In genomic region chr2:201049455-201049854, GRCh38 we compare ENCODE assay signal across 23 cellular contexts.
"Had no signal": no experiment of that assay in that cellular context is flagged by ENCODE, and none has a peak within 500 bp of the region (broad histone marks: within the 10 kb centered on the region; RNA-seq: fewer than 3 reads in every experiment).

No MANE protein-coding gene starts in this region.

- H3K4me1 ChIP-seq: tibial nerve, upper lobe of right lung, vagina had no signal

- H3K36me3 ChIP-seq: gastrocnemius medialis, ovary, thoracic aorta, vagina had no signal

- DNase-seq: cortex of kidney; gastrocnemius medialis; head of caudate nucleus; hippocampal formation; islet precursor cell; kidney glomerular epithelial cell; left colon; left ventricle myocardium superior; lower lobe of right lung; natural killer cell; occipital lobe; ovary; posterior cingulate gyrus; psoas muscle; right cardiac atrium; small intestine; stimulated activated CD4-positive, alpha-beta T cell treated with anti-CD3 and anti-CD28 coated beads, Interleukin-15, amount 100 ng/mL, for 24 hours; stimulated activated CD4-positive, alpha-beta T cell treated with anti-CD3 and anti-CD28 coated beads, Interleukin-2, amount 100 ng/mL, for 48 hours; stimulated activated naive B cell treated with anti-CD40 and anti-IgM and Interleukin-4, amounts not matched to agents 10 μg/mL and 1 μg/mL and 100 μg/mL, for 72 hours; upper lobe of right lung had no signal

- FAIRE-seq: small intestine had no signal

- H3K27ac ChIP-seq: gastrocnemius medialis, lower lobe of right lung, ovary, psoas muscle, thoracic aorta, tibial nerve, upper lobe of right lung, vagina had no signal

- H3K9me3 ChIP-seq: gastrocnemius medialis, ovary, psoas muscle, thoracic aorta, tibial nerve, upper lobe of right lung, vagina had no signal

- ATAC-seq: gastrocnemius medialis; left colon; left ventricle myocardium superior; lower lobe of right lung; natural killer cell; psoas muscle; right cardiac atrium; stimulated activated naive B cell treated with anti-CD40 and anti-IgM and Interleukin-4, amounts not matched to agents 10 μg/mL and 1 μg/mL and 100 μg/mL, for 72 hours; upper lobe of right lung had no signal

- H3K4me3 ChIP-seq: gastrocnemius medialis, lower lobe of right lung, ovary, psoas muscle, thoracic aorta, tibial nerve, upper lobe of right lung, vagina had no signal

- H3K27me3 ChIP-seq: gastrocnemius medialis, ovary, tibial nerve, upper lobe of right lung, vagina had no signal
